In the genomic region with DNA sequence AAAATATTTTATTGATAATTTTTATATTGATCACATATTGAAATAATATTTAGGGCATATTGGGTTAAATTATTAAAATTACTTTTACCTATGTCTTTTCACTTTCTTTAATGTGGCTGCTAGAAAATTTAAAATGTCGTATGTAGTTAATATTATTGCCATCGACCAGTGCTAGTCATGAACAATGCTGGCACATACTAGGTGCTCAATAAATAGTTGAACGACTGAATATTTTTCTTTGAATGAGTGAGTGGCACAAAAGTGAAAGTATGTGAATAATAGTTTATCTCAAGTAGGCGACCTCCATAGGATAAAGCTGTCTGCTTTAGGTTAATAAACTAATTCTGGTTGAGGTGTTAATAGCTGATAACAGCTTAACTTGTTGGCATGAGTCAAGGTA, we compare ENCODE assay signal across 9 cellular contexts.
DNase-seq lines count a peak whose midpoint lies in the region; ATAC-seq and TF ChIP-seq lines count a peak whose summit lies in the region.
"Had no signal": no experiment of that assay in that cellular context is flagged by ENCODE, and none has a peak within 500 bp of the region (broad histone marks: within the 10 kb centered on the region; RNA-seq: fewer than 3 reads in every experiment).

No MANE protein-coding gene starts in this region.

- no peak overlapping the region for H3K14ac ChIP-seq in IMR-90 (replicated peaks; ENCODE audit: low read depth, low read length)

- intact Hi-C loops in IMR-90 (cut with micrococcal nuclease): loop anchor here (10.0 kb wide), 1 partner anchor 131 kb away; no protein-coding TSS in a partner anchor

- no peaks in the 10 kb centered on the region for H4K20me1 ChIP-seq in IMR-90 (ENCODE audit: insufficient read depth, low read length)

- H3K4me3 Mint-ChIP-seq in CD8-positive, alpha-beta memory T cell: peak overlapping the region; percentile 79 to 96 (median 89)
- peak overlapping the region; percentile 80 to 88 (median 87) for H3K4me3 Mint-ChIP-seq in nephron

- CTCF ChIA-PET in CD8-positive, alpha-beta memory T cell (lab: Charles Lee): interaction anchor here (0.7 kb wide), 1 partner anchor 70 kb away, joined by 3 read pairs; no protein-coding TSS in a partner anchor
- CTCF ChIA-PET in IMR-90 (lab: Yijun Ruan, JAX): interaction anchor here (0.7 to 1.4 kb wide), 2 partner anchors 103 to 331 kb away, joined by 3 read pairs; no protein-coding TSS in a partner anchor

- H2BK20ac ChIP-seq in IMR-90 (ENCODE audit: low read depth, low read length): no peak overlapping the region; the same call in 1 of the 2 replicates

- no peak overlapping the region; the same call in 1 of the 3 replicates for H2BK15ac ChIP-seq in IMR-90 (ENCODE audit: low read depth, low read length)

- no peak overlapping the region for H2AK9ac ChIP-seq in IMR-90 (replicated peaks; ENCODE audit: low read depth, low read length, poor library complexity)

- no peaks in the 10 kb centered on the region for H3K36me3 ChIP-seq in CD8-positive, alpha-beta memory T cell (ENCODE audit: insufficient read depth, low read length)
- H3K36me3 ChIP-seq in IMR-90 (ENCODE audit: control insufficient read depth, insufficient read depth, low read length): no peaks in the 10 kb centered on the region

- TF ChIP-seq CTCF in IMR-90 (conservative IDR thresholded peaks at IDR 0.05; ENCODE audit: low read depth, low read length) (no peak), coronary artery (IDR thresholded peaks at IDR 0.05) (no peak), nephron (IDR thresholded peaks at IDR 0.05; ENCODE audit: unreplicated experiment in 3 of 3) (no peak)

- peak overlapping the region; percentile 20; the same call in 1 of the 2 replicates for H3K4me2 ChIP-seq in IMR-90 (ENCODE audit: low read depth, low read length)

- H4K8ac ChIP-seq in IMR-90 (ENCODE audit: low read depth in 2 of 2, low read length in 2 of 2): peak overlapping the region in 1 of 2 experiments; percentile 96; a peak in 2 of 4 replicates

- peak overlapping the region; percentile 14; the same call in 1 of the 2 replicates for H4K91ac ChIP-seq in IMR-90 (ENCODE audit: insufficient read depth, low read depth, low read length)

- H2BK5ac ChIP-seq in IMR-90 (ENCODE audit: low read depth, low read length, poor library complexity, severe bottlenecking): no peak overlapping the region

- in situ Hi-C loops in IMR-90 (cut with MboI; ENCODE audit: low sequenced_read_pairs): loop anchor here (10.0 kb wide), 1 partner anchor 331 kb away; no protein-coding TSS in a partner anchor

- peaks cover 0 to 2% of the 10 kb centered on the region in 2 donors for H3K27me3 Mint-ChIP-seq in CD8-positive, alpha-beta memory T cell
- H3K27me3 Mint-ChIP-seq in nephron (ENCODE audit: low read depth): no peaks in the 10 kb centered on the region

- H3K23ac ChIP-seq in IMR-90 (ENCODE audit: low read depth, low read length): no peak overlapping the region; the same call in 1 of the 2 replicates

- ATAC-seq in IMR-90 (ENCODE audit: low read depth) (no peak), HG02571 (IDR thresholded peaks at IDR 0.05; ENCODE audit: unreplicated experiment) (no peak)

- H3K4me1 ChIP-seq in CD8-positive, alpha-beta memory T cell (ENCODE audit: insufficient read depth, low read length): peaks cover 6% of the 10 kb centered on the region
- peaks cover 16% of the 10 kb centered on the region for H3K4me1 ChIP-seq in IMR-90 (ENCODE audit: control insufficient read depth, insufficient read depth, low read length)
- H3K4me1 ChIP-seq: parathyroid adenoma had no signal

- no peaks in the 10 kb centered on the region for H3K9me3 Mint-ChIP-seq in CD8-positive, alpha-beta memory T cell
- no peaks in the 10 kb centered on the region for H3K9me3 Mint-ChIP-seq in nephron

- H2AK5ac ChIP-seq in IMR-90 (ENCODE audit: low read depth, low read length): no peak overlapping the region

- no peak overlapping the region for H4K5ac ChIP-seq in IMR-90 (ENCODE audit: low read depth, low read length)

- POLR2A ChIA-PET in CD8-positive, alpha-beta memory T cell (lab: Charles Lee): no interaction called here
- POLR2A ChIA-PET in IMR-90 (lab: Charles Lee; ENCODE audit: unreplicated experiment): no interaction called here

- no peak overlapping the region; the same call in 1 of the 2 replicates for H3K4ac ChIP-seq in IMR-90 (ENCODE audit: low read depth, low read length)

- H3K56ac ChIP-seq in IMR-90 (ENCODE audit: extremely low read depth, insufficient read depth, low read length): no peak overlapping the region

- TF ChIP-seq RAD21 in IMR-90 (IDR thresholded peaks at IDR 0.05; ENCODE audit: low read length): no peak

- H3K9me3 ChIP-seq in CD8-positive, alpha-beta memory T cell (ENCODE audit: low read length): no peaks in the 10 kb centered on the region
- H3K9me3 ChIP-seq in IMR-90 (ENCODE audit: control insufficient read depth, insufficient read depth, low read length): no peaks in the 10 kb centered on the region

- no CpG with 5 or more reads among the region's 4 CpGs for WGBS in IMR-90 (ENCODE audit: extremely low coverage in 2 of 2, insufficient read length in 1 of 2), 2 experiments

- no peak for DNase-seq in CD8-positive, alpha-beta memory T cell
- DNase-seq in IMR-90 (no peak), coronary artery (ENCODE audit: low spot score) (no peak), hypothalamus (lab: John Stamatoyannopoulos, UW) (no peak), ecto neural progenitor cell (ENCODE audit: low spot score) (no peak)
- no peak for DNase-seq in stimulated activated CD4-positive, alpha-beta T cell treated with anti-CD3 and anti-CD28 coated beads, Interleukin-2, amount 100 ng/mL, for 48 hours

- H3K27ac Mint-ChIP-seq in CD8-positive, alpha-beta memory T cell: peak overlapping the region in 7 of 8 donors; percentile 53 to 95 (median 83)
- peak overlapping the region in 2 of 3 experiments; percentile 65 to 68 for H3K27ac Mint-ChIP-seq in nephron

- H3K9me1 ChIP-seq in IMR-90 (ENCODE audit: insufficient read depth, low read length): peaks cover 11% of the 10 kb centered on the region

- H2BK120ac ChIP-seq in IMR-90 (ENCODE audit: low read depth, low read length): no peak overlapping the region; the same call in 1 of the 2 replicates

- TF ChIP-seq POLR2A in IMR-90 (IDR thresholded peaks at IDR 0.05; ENCODE audit: low read depth, low read length): no peak

- dilution Hi-C loops in IMR-90 (cut with HindIII; ENCODE audit: low sequenced_read_pairs, unreplicated experiment): no loop called here

- peaks cover 15 to 30% (median 22%) of the 10 kb centered on the region in 3 donors for H3K4me1 Mint-ChIP-seq in CD8-positive, alpha-beta memory T cell
- H3K4me1 Mint-ChIP-seq in nephron: peaks cover 36% of the 10 kb centered on the region

- no peak overlapping the region for H2AFZ ChIP-seq in IMR-90 (replicated peaks; ENCODE audit: low read length, poor library complexity)

- no peaks in the 10 kb centered on the region; a peak in 1 of 4 replicates for H3K79me1 ChIP-seq in IMR-90 (ENCODE audit: low read depth in 1 of 2, low read length in 2 of 2)

- no peak overlapping the region for H3K9ac ChIP-seq in IMR-90 (ENCODE audit: low read depth, low read length)
- H3K9ac ChIP-seq: parathyroid adenoma had no signal

- peak overlapping the region; percentile 54 for H3K4me3 ChIP-seq in CD8-positive, alpha-beta memory T cell (ENCODE audit: low read length)
- H3K4me3 ChIP-seq in IMR-90 (ENCODE audit: insufficient read depth, low read depth, low read length) (no peak overlapping the region), coronary artery (peak overlapping the region; percentile 82)

- peaks cover 0 to 2% (median 0%) of the 10 kb centered on the region in 3 donors for H3K36me3 Mint-ChIP-seq in CD8-positive, alpha-beta memory T cell
- no peaks in the 10 kb centered on the region for H3K36me3 Mint-ChIP-seq in nephron (ENCODE audit: low read depth)

- no peak overlapping the region for H3K18ac ChIP-seq in IMR-90 (ENCODE audit: low read depth, low read length)

- no peak overlapping the region for H3K27ac ChIP-seq in CD8-positive, alpha-beta memory T cell (ENCODE audit: low read depth, low read length)
- H3K27ac ChIP-seq in IMR-90 (ENCODE audit: insufficient read depth, low read length) (no peak overlapping the region), coronary artery (peak overlapping the region in 1 of 2 donors; percentile 74)
- H3K27ac ChIP-seq: parathyroid adenoma had no signal

- no peaks in the 10 kb centered on the region for H3K27me3 ChIP-seq in CD8-positive, alpha-beta memory T cell (ENCODE audit: insufficient read depth, low read length, poor library complexity, severe bottlenecking)
- no peaks in the 10 kb centered on the region for H3K27me3 ChIP-seq in IMR-90 (ENCODE audit: control insufficient read depth, insufficient read depth, low read length)

- no TSS peak for BruUV-seq in IMR-90 (replicated peaks; lab: Mats Ljungman, UMichigan)

TF ChIP-seq in IMR-90, 13 proteins besides CTCF, POLR2A, EP300 and RAD21:
- TF ChIP-seq SMC3 (IDR thresholded peaks at IDR 0.05; ENCODE audit: low read depth, low read length) (no peak), MAFK (IDR thresholded peaks at IDR 0.05; ENCODE audit: low read depth, low read length) (no peak), ELK1 (IDR thresholded peaks at IDR 0.05; ENCODE audit: borderline replicate concordance, low read depth, low read length) (no peak), MXI1 (IDR thresholded peaks at IDR 0.05; ENCODE audit: borderline replicate concordance, low read depth, low read length) (no peak), MAZ (IDR thresholded peaks at IDR 0.05; ENCODE audit: borderline replicate concordance, low read depth, low read length) (no peak), NFE2L2 (IDR thresholded peaks at IDR 0.05; ENCODE audit: low read depth, low read length) (no peak)
